18 cellular contexts compared by ENCODE assay signal in genomic region chr9:6673326-6674025, GRCh38. TPM values are rescaled to one million over a fixed set of nuclear protein-coding genes. Genes with fewer than 3 reads are reported as not detected.
A peak's percentile ranks its signal among the peaks of the same experiment; 100 is the strongest.
DNase-seq lines count a peak whose midpoint lies in the region; ATAC-seq and TF ChIP-seq lines count a peak whose summit lies in the region.
"Had no signal": no experiment of that assay in that cellular context is flagged by ENCODE, and none has a peak within 500 bp of the region (broad histone marks: within the 10 kb centered on the region; RNA-seq: fewer than 3 reads in every experiment).

No MANE protein-coding gene starts in this region.

- no CpG with 5 or more reads among the region's 1 CpG for WGBS in H9 (ENCODE audit: extremely low coverage, insufficient read length, low lambda C conversion rate)

- no peak overlapping the region for H3K4me3 ChIP-seq in Karpas-422 (ENCODE audit: low read length)
- H3K4me3 ChIP-seq: adrenal gland, tibial nerve had no signal

- H2BK120ac ChIP-seq in H9 (ENCODE audit: low read depth, low read length, poor library complexity, severe bottlenecking): no peak overlapping the region

- peak; percentile 43 for ATAC-seq in GM19023 (IDR thresholded peaks at IDR 0.05; ENCODE audit: unreplicated experiment)
- ATAC-seq in activated CD4-positive, CD25-positive, alpha-beta regulatory T cell treated with anti-CD3 and anti-CD28 coated beads, Interleukin-2, amount 50 U/mL, for 24 hours: no peak
- ATAC-seq: natural killer cell; stimulated activated memory B cell treated with anti-CD40 and anti-IgM and Interleukin-4, amounts not matched to agents 10 μg/mL and 1 μg/mL and 100 μg/mL, for 72 hours; WTC11 had no signal

- no peak overlapping the region for H3K14ac ChIP-seq in H9 (ENCODE audit: insufficient read depth, low read length)

- H3K27me3 ChIP-seq in H9 (ENCODE audit: insufficient read depth, low read length) (no peaks in the 10 kb centered on the region), Karpas-422 (ENCODE audit: low read length) (no peaks in the 10 kb centered on the region)
- H3K27me3 ChIP-seq: adrenal gland, tibial nerve had no signal

- TF ChIP-seq CTCF in H9 (conservative IDR thresholded peaks at IDR 0.05): no peak

- H2BK5ac ChIP-seq in H9 (ENCODE audit: insufficient read length, low read length): no peak overlapping the region

- H3K79me2 ChIP-seq in H9 (ENCODE audit: insufficient read depth, low read length) (no peaks in the 10 kb centered on the region), Karpas-422 (ENCODE audit: low read length) (no peaks in the 10 kb centered on the region)

- no peak overlapping the region for H3K18ac ChIP-seq in H9 (ENCODE audit: insufficient read length, low read depth, low read length)

- H3K23ac ChIP-seq in H9 (ENCODE audit: insufficient read length, low read depth, low read length): no peak overlapping the region

- H4K20me1 ChIP-seq in H9 (ENCODE audit: control insufficient read depth, insufficient read depth, insufficient read length) (no peaks in the 10 kb centered on the region), Karpas-422 (ENCODE audit: insufficient read depth, low read depth, low read length) (no peaks in the 10 kb centered on the region)

- H2AFZ ChIP-seq in H9 (ENCODE audit: low read length) (no peak overlapping the region), Karpas-422 (ENCODE audit: low read length) (no peak overlapping the region)

- H3K4me3 Mint-ChIP-seq in H9: peak overlapping the region in 1 of 2 experiments; percentile 27; a peak in 1 of 5 replicates
- H3K4me3 Mint-ChIP-seq: immature natural killer cell; natural killer cell; stimulated activated memory B cell treated with anti-CD40 and anti-IgM and Interleukin-4, amounts not matched to agents 10 μg/mL and 1 μg/mL and 100 μg/mL, for 72 hours; WTC11 had no signal

- H3K27me3 Mint-ChIP-seq in H9 (ENCODE audit: low read depth): no peaks in the 10 kb centered on the region
- H3K27me3 Mint-ChIP-seq: progenitor cell of endocrine pancreas; stimulated activated memory B cell treated with anti-CD40 and anti-IgM and Interleukin-4, amounts not matched to agents 10 μg/mL and 1 μg/mL and 100 μg/mL, for 72 hours had no signal

- no peaks in the 10 kb centered on the region for H3K23me2 ChIP-seq in H9 (ENCODE audit: insufficient read length, low read depth, low read length, poor library complexity, severe bottlenecking)

- no peaks in the 10 kb centered on the region for H3K9me3 Mint-ChIP-seq in H9
- H3K9me3 Mint-ChIP-seq: immature natural killer cell; natural killer cell; stimulated activated memory B cell treated with anti-CD40 and anti-IgM and Interleukin-4, amounts not matched to agents 10 μg/mL and 1 μg/mL and 100 μg/mL, for 72 hours; WTC11 had no signal

- H3K36me3 Mint-ChIP-seq in H9 (ENCODE audit: insufficient read depth in 1 of 3, low read depth in 3 of 3): peaks cover 12 to 47% (median 16%) of the 10 kb centered on the region in 3 experiments
- H3K36me3 Mint-ChIP-seq: immature natural killer cell; natural killer cell; stimulated activated memory B cell treated with anti-CD40 and anti-IgM and Interleukin-4, amounts not matched to agents 10 μg/mL and 1 μg/mL and 100 μg/mL, for 72 hours had no signal

- H3K27ac Mint-ChIP-seq in H9: peak overlapping the region in 2 of 3 experiments; percentile 41 to 61; a peak in 3 of 7 replicates
- H3K27ac Mint-ChIP-seq: natural killer cell; progenitor cell of endocrine pancreas; stimulated activated memory B cell treated with anti-CD40 and anti-IgM and Interleukin-4, amounts not matched to agents 10 μg/mL and 1 μg/mL and 100 μg/mL, for 72 hours; WTC11 had no signal

- no peak overlapping the region for H4K8ac ChIP-seq in H9 (replicated peaks; ENCODE audit: insufficient read length, low read depth, low read length)

- H3T11ph ChIP-seq in H9 (ENCODE audit: low read length): no peak overlapping the region

- H3K4me1 ChIP-seq in H9 (ENCODE audit: insufficient read depth, low read length) (no peaks in the 10 kb centered on the region), Karpas-422 (ENCODE audit: low read length) (no peaks in the 10 kb centered on the region)
- H3K4me1 ChIP-seq: adrenal gland, tibial nerve had no signal

- no peak overlapping the region for H2BK12ac ChIP-seq in H9 (ENCODE audit: insufficient read length, low read depth, low read length)

- no peaks in the 10 kb centered on the region for H3K36me3 ChIP-seq in KOPT-K1 (ENCODE audit: insufficient read depth, low read length)
- no peaks in the 10 kb centered on the region for H3K36me3 ChIP-seq in Karpas-422 (ENCODE audit: insufficient read depth, low read length)
- H3K36me3 ChIP-seq: adrenal gland, tibial nerve had no signal

- H3K4me1 Mint-ChIP-seq in H9: no peaks in the 10 kb centered on the region
- H3K4me1 Mint-ChIP-seq: immature natural killer cell; natural killer cell; stimulated activated memory B cell treated with anti-CD40 and anti-IgM and Interleukin-4, amounts not matched to agents 10 μg/mL and 1 μg/mL and 100 μg/mL, for 72 hours had no signal

- H3K9me2 ChIP-seq in Karpas-422 (replicated peaks; ENCODE audit: insufficient read depth, low read length): no peaks in the 10 kb centered on the region

- H4K91ac ChIP-seq in H9 (ENCODE audit: insufficient read length, low read depth, low read length): no peak overlapping the region

- H2AK5ac ChIP-seq in H9 (ENCODE audit: insufficient read length, low read length): no peak overlapping the region

- H2BK20ac ChIP-seq in H9 (ENCODE audit: low read depth, low read length, poor library complexity, severe bottlenecking): no peak overlapping the region

- no peak overlapping the region for H3K4me2 ChIP-seq in H9 (ENCODE audit: insufficient read depth, insufficient read length, low read length)
- no peak overlapping the region for H3K4me2 ChIP-seq in Karpas-422 (ENCODE audit: low read depth, low read length, poor library complexity, severe bottlenecking)

- DNase-seq in H9 (no peak), Karpas-422 (no peak), kidney tubule cell (ENCODE audit: low spot score) (no peak)
- DNase-seq in stimulated activated CD4-positive, alpha-beta T cell treated with anti-CD3 and anti-CD28 coated beads, Interleukin-12 subunit alpha, Interleukin-12 subunit beta, amount 100 ng/mL, for 4 hours: no peak
- DNase-seq: activated CD8-positive, alpha-beta memory T cell treated with anti-CD3 and anti-CD28 coated beads for 24 hours; adrenal gland; C1 segment of cervical spinal cord; immature natural killer cell; mammary epithelial cell; natural killer cell; NCI-H774 had no signal

- H3K4ac ChIP-seq in H9 (ENCODE audit: low read depth, low read length): no peak overlapping the region

- no peaks in the 10 kb centered on the region for H3K79me1 ChIP-seq in H9 (ENCODE audit: insufficient read depth, low read depth, low read length, poor library complexity, severe bottlenecking)

- H3K9ac ChIP-seq in H9 (ENCODE audit: extremely low read depth, insufficient read length, low read length) (no peak overlapping the region), Karpas-422 (ENCODE audit: low read length) (no peak overlapping the region)

- no peak overlapping the region for H2BK15ac ChIP-seq in H9 (ENCODE audit: low read depth, low read length)

- H3K9me3 ChIP-seq in H9 (ENCODE audit: control insufficient read depth, low read depth, low read length) (no peaks in the 10 kb centered on the region), KOPT-K1 (ENCODE audit: insufficient read depth, low read length, poor library complexity, severe bottlenecking) (no peaks in the 10 kb centered on the region), Karpas-422 (ENCODE audit: low read length) (no peaks in the 10 kb centered on the region)
- H3K9me3 ChIP-seq: adrenal gland, tibial nerve had no signal

- no peak overlapping the region for H4K5ac ChIP-seq in H9 (ENCODE audit: insufficient read length, low read depth, low read length)

- H3K27ac ChIP-seq in H9 (ENCODE audit: insufficient read length, low read depth, low read length) (no peak overlapping the region), KOPT-K1 (ENCODE audit: low read depth, low read length, poor library complexity, severe bottlenecking) (peak overlapping the region; percentile 16), Karpas-422 (ENCODE audit: low read length) (no peak overlapping the region)
- H3K27ac ChIP-seq: adrenal gland, tibial nerve had no signal

- H3K56ac ChIP-seq in H9 (ENCODE audit: insufficient read length, low read depth, low read length): no peak overlapping the region

RNA-seq across cellular contexts. Expression of gene GLDC, which starts 27.9 kb away (rescaled TPM):
- 74.4 and 74.6 TPM in 2 replicates for total RNA-seq in H9 (2021)
- not detected in 2 replicates for total RNA-seq in Karpas-422 (2014; rRNA removed; shearing (Covaris generic); ENCODE audit: low replicate concordance)

Comparison
In these comparisons a context has a peak if more than half of its experiments do, and no peak if none do; other contexts are left out.
1. RNA of gene GLDC, which starts 27.9 kb away (total RNA-seq): 74.4 to 74.6 TPM in H9; not detected in Karpas-422; every median in the first group is over 10 times any median in the second.